22 cellular contexts compared by ENCODE assay signal in genomic region chr3:100173931-100174330, GRCh38.
"Had no signal": no experiment of that assay in that cellular context is flagged by ENCODE, and none has a peak within 500 bp of the region (broad histone marks: within the 10 kb centered on the region; RNA-seq: fewer than 3 reads in every experiment).

No MANE protein-coding gene starts in this region.

- H3K4me1 ChIP-seq: colonic mucosa, parathyroid adenoma, prostate gland, right lobe of liver, testis, upper lobe of right lung, vagina had no signal

- H3K4me1 Mint-ChIP-seq: neural progenitor cell; stimulated activated naive B cell treated with anti-CD40 and anti-IgM and Interleukin-4, amounts not matched to agents 10 μg/mL and 1 μg/mL and 100 μg/mL, for 72 hours; stimulated activated naive CD8-positive, alpha-beta T cell treated with anti-CD3 and anti-CD28 coated beads, Interleukin-15, amount 100 ng/mL, for 72 hours had no signal

- H3K4me2 ChIP-seq: hepatocyte, neural progenitor cell had no signal

- H3K27ac ChIP-seq: colonic mucosa, hepatocyte, neural progenitor cell, parathyroid adenoma, prostate gland, right lobe of liver, testis, tibial nerve, upper lobe of right lung, vagina had no signal

- H3K36me3 ChIP-seq: colonic mucosa, prostate gland, right lobe of liver had no signal

- H2AFZ ChIP-seq: hepatocyte, neural progenitor cell, parathyroid adenoma had no signal

- H3K27me3 ChIP-seq: colonic mucosa, hepatocyte, neural progenitor cell, right lobe of liver, testis, tibial nerve, upper lobe of right lung, vagina had no signal

- H3K79me2 ChIP-seq: hepatocyte, parathyroid adenoma had no signal

- H3K4me3 ChIP-seq: colonic mucosa, hepatocyte, mucosa of descending colon, neural progenitor cell, prostate gland, right lobe of liver, testis, tibial nerve, upper lobe of right lung, vagina had no signal

- H3K27me3 Mint-ChIP-seq: natural killer cell treated with Interleukin-12 subunit alpha and Interleukin-12 subunit beta and Interleukin-15 and Interleukin-18, amount 100 ng/mL, for 72 hours; stimulated activated naive B cell treated with anti-CD40 and anti-IgM and Interleukin-4, amounts not matched to agents 10 μg/mL and 1 μg/mL and 100 μg/mL, for 72 hours; stimulated activated naive CD8-positive, alpha-beta T cell treated with anti-CD3 and anti-CD28 coated beads, Interleukin-15, amount 100 ng/mL, for 72 hours had no signal

- ATAC-seq: mucosa of descending colon; natural killer cell treated with Interleukin-12 subunit alpha and Interleukin-12 subunit beta and Interleukin-15 and Interleukin-18, amount 100 ng/mL, for 72 hours; right lobe of liver; stimulated activated naive B cell treated with anti-CD40 and anti-IgM and Interleukin-4, amounts not matched to agents 10 μg/mL and 1 μg/mL and 100 μg/mL, for 72 hours; stimulated activated naive CD8-positive, alpha-beta T cell treated with anti-CD3 and anti-CD28 coated beads, Interleukin-15, amount 100 ng/mL, for 72 hours; upper lobe of right lung had no signal

- H3K4me3 Mint-ChIP-seq: endodermal cell; natural killer cell treated with Interleukin-12 subunit alpha and Interleukin-12 subunit beta and Interleukin-15 and Interleukin-18, amount 100 ng/mL, for 72 hours; neural progenitor cell; stimulated activated naive B cell treated with anti-CD40 and anti-IgM and Interleukin-4, amounts not matched to agents 10 μg/mL and 1 μg/mL and 100 μg/mL, for 72 hours; stimulated activated naive CD8-positive, alpha-beta T cell treated with anti-CD3 and anti-CD28 coated beads, Interleukin-15, amount 100 ng/mL, for 72 hours had no signal

- H3K9me3 ChIP-seq: colonic mucosa, prostate gland, right lobe of liver, testis, tibial nerve, upper lobe of right lung, vagina had no signal

- DNase-seq: colonic mucosa; effector CD4-positive, alpha-beta T cell; endodermal cell; erythroblast; foreskin melanocyte; head of caudate nucleus; mucosa of descending colon; retina; right lobe of liver; stimulated activated CD4-positive, alpha-beta T cell treated with anti-CD3 and anti-CD28 coated beads, Interleukin-2, amount 100 ng/mL, for 24 hours; stimulated activated CD4-positive, alpha-beta T cell treated with anti-CD3 and anti-CD28 coated beads, Interleukin-4, amount 100 ng/mL, for 4 hours; stimulated activated naive B cell treated with anti-CD40 and anti-IgM and Interleukin-4, amounts not matched to agents 10 μg/mL and 1 μg/mL and 100 μg/mL, for 72 hours; stimulated activated naive CD8-positive, alpha-beta T cell treated with anti-CD3 and anti-CD28 coated beads, Interleukin-15, amount 100 ng/mL, for 72 hours; testis; upper lobe of right lung had no signal

- H3K9ac ChIP-seq: neural progenitor cell, parathyroid adenoma had no signal

- H3K27ac Mint-ChIP-seq: endodermal cell; natural killer cell treated with Interleukin-12 subunit alpha and Interleukin-12 subunit beta and Interleukin-15 and Interleukin-18, amount 100 ng/mL, for 72 hours; neural progenitor cell; stimulated activated naive B cell treated with anti-CD40 and anti-IgM and Interleukin-4, amounts not matched to agents 10 μg/mL and 1 μg/mL and 100 μg/mL, for 72 hours had no signal
